In genomic region chr9:95494416-95495371, GRCh38 we compare ENCODE assay signal across 8 cellular contexts. TPM values are rescaled to one million over a fixed set of nuclear protein-coding genes. Genes with fewer than 3 reads are reported as not detected.
A peak's percentile ranks its signal among the peaks of the same experiment; 100 is the strongest.
DNase-seq lines count a peak whose midpoint lies in the region; ATAC-seq and TF ChIP-seq lines count a peak whose summit lies in the region.

No MANE protein-coding gene starts in this region.

- H3K56ac ChIP-seq in mesendoderm (ENCODE audit: low read length), result peak overlapping the region; percentile 43

- H3K23ac ChIP-seq in mesendoderm (ENCODE audit: low read length), result no peak overlapping the region

- ATAC-seq in GM19468 (IDR thresholded peaks at IDR 0.05; ENCODE audit: extremely low read depth, unreplicated experiment) (peak; percentile 72), HG03575 (IDR thresholded peaks at IDR 0.05; ENCODE audit: extremely low read depth, insufficient number of reproducible peaks, low FRiP score, unreplicated experiment) (peak; percentile 65)
- peak; percentile 98 for ATAC-seq in stimulated activated naive CD8-positive, alpha-beta T cell treated with anti-CD3 and anti-CD28 coated beads, Interleukin-15, Interleukin-2, amounts not matched to agents 100 U/mL and 50 U/mL, for 24 hours

- no peak overlapping the region for H4K5ac ChIP-seq in mesendoderm (ENCODE audit: low read length)

- peaks cover 20% of the 10 kb centered on the region for H3K4me1 ChIP-seq in mesendoderm (ENCODE audit: control insufficient read depth, low read depth, low read length)

- TF ChIP-seq CTCF in RWPE1 (conservative IDR thresholded peaks at IDR 0.05; ENCODE audit: low read depth), result no peak

- WGBS in mesendoderm (ENCODE audit: extremely low coverage, insufficient coverage, low lambda C conversion rate), result no CpG with 5 or more reads among the region's 29 CpGs

- no peaks in the 10 kb centered on the region for H3K27me3 ChIP-seq in mesendoderm (ENCODE audit: insufficient read depth, low read length, poor library complexity)

- CTCF ChIA-PET in RWPE1 (lab: Yijun Ruan, JAX), result no interaction called here

- no peak overlapping the region for H2BK15ac ChIP-seq in mesendoderm (replicated peaks; ENCODE audit: low read depth)

- POLR2A ChIA-PET in RWPE1 (lab: Yijun Ruan, JAX; ENCODE audit: low non-redundant PET), result no interaction called here

- H3K4me2 ChIP-seq in mesendoderm (ENCODE audit: low read length), result no peak overlapping the region

- peaks cover 50% of the 10 kb centered on the region for H3K79me2 ChIP-seq in mesendoderm (ENCODE audit: control insufficient read depth, insufficient read depth, low read length)

- H3K27ac ChIP-seq in RWPE1 (peak overlapping the region; percentile 64), mesendoderm (ENCODE audit: low read depth, low read length) (peak overlapping the region; percentile 14)

- peak; percentile 93 for DNase-seq in COLO668 (lab: John Stamatoyannopoulos, UW; ENCODE audit: unreplicated experiment)
- peak; percentile 66 for DNase-seq in RWPE1 (ENCODE audit: low spot score)
- peak; percentile 36 to 81 (median 58) for DNase-seq in activated naive CD4-positive, alpha-beta T cell (lab: John Stamatoyannopoulos, UW)
- DNase-seq in mesendoderm, result peak; percentile 43
- DNase-seq in stimulated activated naive CD8-positive, alpha-beta T cell treated with anti-CD3 and anti-CD28 coated beads, Interleukin-15, Interleukin-2, amounts not matched to agents 100 U/mL and 50 U/mL, for 24 hours, result peak; percentile 79
- DNase-seq in DMS114 treated with DMSO at 0.1 percent for 48 hours (lab: John Stamatoyannopoulos, UW; ENCODE audit: unreplicated experiment), result no peak

- H3K4me3 ChIP-seq in mesendoderm (ENCODE audit: low read length), result no peak overlapping the region

- no peak overlapping the region for H3K18ac ChIP-seq in mesendoderm (ENCODE audit: low read length)

- no peak overlapping the region for H2BK5ac ChIP-seq in mesendoderm (ENCODE audit: low read length)

- H2AK5ac ChIP-seq in mesendoderm (ENCODE audit: low read length), result no peak overlapping the region

- H3K79me1 ChIP-seq in mesendoderm (ENCODE audit: low read length), result peaks cover 39% of the 10 kb centered on the region

- no peaks in the 10 kb centered on the region for H3K36me3 ChIP-seq in mesendoderm (ENCODE audit: control insufficient read depth, insufficient read depth, low read length)

- no peak overlapping the region for H3K9ac ChIP-seq in mesendoderm (ENCODE audit: low read length)

- H2BK120ac ChIP-seq in mesendoderm (ENCODE audit: low read depth, low read length), result no peak overlapping the region

- no peak overlapping the region for H4K8ac ChIP-seq in mesendoderm (ENCODE audit: low read depth, low read length)

- no peak overlapping the region for H3K4ac ChIP-seq in mesendoderm (ENCODE audit: low read depth, low read length)

RNA-seq across cellular contexts. Expression of gene PTCH1, which starts 22.1 kb away (rescaled TPM):
- polyA plus RNA-seq in mesendoderm (2013, experiment 1 of 2), result 11.7 TPM
- polyA plus RNA-seq in mesendoderm (2013, experiment 2 of 2), result 11.3 TPM
